8 cellular contexts compared by ENCODE assay signal in the genomic region with DNA sequence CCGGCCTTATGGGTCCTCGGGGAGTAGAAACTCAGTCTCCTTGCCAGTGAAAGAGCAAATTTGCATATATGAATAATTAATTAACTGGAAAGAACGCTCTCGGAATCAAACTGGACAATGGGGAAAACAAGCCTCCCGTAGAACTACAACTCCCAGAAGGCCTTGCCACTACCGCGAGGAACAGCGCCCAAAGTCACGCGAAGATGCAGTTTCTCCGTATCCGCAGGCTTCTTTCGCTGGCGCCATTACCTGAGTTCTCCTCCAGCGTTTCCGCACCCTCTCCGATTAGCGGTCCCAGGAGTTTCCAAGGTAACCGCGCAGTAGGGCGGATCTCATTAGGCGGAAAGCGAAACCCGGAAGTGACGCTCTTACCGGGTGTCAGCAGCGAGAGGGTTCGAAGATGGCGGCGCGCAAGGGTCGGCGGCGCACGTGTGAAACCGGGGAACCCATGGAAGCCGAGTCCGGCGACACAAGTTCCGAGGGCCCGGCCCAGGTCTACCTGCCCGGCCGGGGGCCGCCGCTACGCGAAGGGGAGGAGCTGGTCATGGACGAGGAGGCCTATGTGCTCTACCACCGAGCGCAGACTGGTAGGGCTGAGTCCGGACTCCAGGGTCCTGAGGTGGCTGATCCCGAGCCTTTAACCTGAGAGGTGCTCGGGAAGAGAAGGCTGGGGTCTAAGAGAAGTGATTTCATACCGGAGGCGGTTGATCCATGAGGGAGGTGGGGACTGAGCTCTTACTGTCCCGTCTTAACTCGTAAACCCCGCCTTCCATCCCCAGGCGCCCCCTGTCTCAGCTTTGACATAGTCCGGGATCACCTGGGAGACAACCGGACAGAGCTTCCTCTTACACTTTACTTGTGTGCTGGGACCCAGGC. TPM values are rescaled to one million over a fixed set of nuclear protein-coding genes. Genes with fewer than 3 reads are reported as not detected.
DNase-seq lines count a peak whose midpoint lies in the region; ATAC-seq and TF ChIP-seq lines count a peak whose summit lies in the region.

A gene (plus strand): TSS at position 378 of the 876 bp plus-strand sequence. CDS start 23 bp downstream, at position 401.

- H3K9me3 ChIP-seq in CD8-positive, alpha-beta T cell (ENCODE audit: low read length): no peaks in the 10 kb centered on the region
- H3K9me3 ChIP-seq in effector memory CD4-positive, alpha-beta T cell (ENCODE audit: control insufficient read depth, low read length): no peaks in the 10 kb centered on the region

- peak; percentile 83 to 97 (median 89) for DNase-seq in CD8-positive, alpha-beta T cell
- DNase-seq in HT-29 (ENCODE audit: low spot score) (peak; percentile 99), NOMO-1 (lab: John Stamatoyannopoulos, UW; ENCODE audit: unreplicated experiment in 2 of 2) (peak; percentile 88 to 94), medulla oblongata (ENCODE audit: extremely low spot score) (peak; percentile 96)
- peak; percentile 90 to 95 (median 92) for DNase-seq in effector memory CD4-positive, alpha-beta T cell
- peak; percentile 85 for DNase-seq in stimulated activated CD8-positive, alpha-beta memory T cell treated with anti-CD3 and anti-CD28 coated beads, Interleukin-12 subunit alpha, Interleukin-12 subunit beta, amount 100 ng/mL, for 1 hour (ENCODE audit: low read depth)

- ATAC-seq in CD8-positive, alpha-beta T cell: peak; percentile 93
- ATAC-seq in GM19467 (IDR thresholded peaks at IDR 0.05; ENCODE audit: unreplicated experiment): peak; percentile 82

- H3K36me3 Mint-ChIP-seq in CD8-positive, alpha-beta T cell: peaks cover 48% of the 10 kb centered on the region

- H3K4me3 Mint-ChIP-seq in CD8-positive, alpha-beta T cell: peak within 1 kb of the TSS; percentile 93

- POLR2A ChIA-PET in CD8-positive, alpha-beta T cell (lab: Charles Lee): interaction anchor here (0.8 to 1.7 kb wide), 5 partner anchors 12 to 243 kb away, joined by 3 to 9 read pairs (median 3); a partner anchor contains a TSS
- POLR2A ChIA-PET in activated CD8-positive, alpha-beta memory T cell treated with anti-CD3 and anti-CD28 coated beads for 36 hours (lab: Charles Lee): interaction anchor here (0.6 kb wide), 1 partner anchor 24 kb away, joined by 4 read pairs; no protein-coding TSS in a partner anchor

- no peaks in the 10 kb centered on the region for H3K9me3 Mint-ChIP-seq in CD8-positive, alpha-beta T cell

- peaks cover 34% of the 10 kb centered on the region for H3K36me3 ChIP-seq in CD8-positive, alpha-beta T cell (ENCODE audit: insufficient read depth, low read length)
- H3K36me3 ChIP-seq in effector memory CD4-positive, alpha-beta T cell (ENCODE audit: control insufficient read depth, insufficient read depth, low read length): peaks cover 28% of the 10 kb centered on the region

- CTCF ChIA-PET in CD8-positive, alpha-beta T cell (lab: Charles Lee): interaction anchor here (0.5 to 1.0 kb wide), 3 partner anchors 112 to 1827 kb away, joined by 4 to 7 read pairs (median 4); no protein-coding TSS in a partner anchor
- CTCF ChIA-PET in activated CD8-positive, alpha-beta memory T cell treated with anti-CD3 and anti-CD28 coated beads for 36 hours (lab: Charles Lee): interaction anchor here (1.0 to 1.5 kb wide), 2 partner anchors 24 to 54 kb away, joined by 3 to 4 read pairs; a partner anchor contains a TSS

- H3K4me3 ChIP-seq in CD8-positive, alpha-beta T cell (ENCODE audit: low read depth, low read length): peak within 1 kb of the TSS; percentile 90
- H3K4me3 ChIP-seq in effector memory CD4-positive, alpha-beta T cell (ENCODE audit: insufficient read depth, low read depth, low read length, poor library complexity, severe bottlenecking): peak within 1 kb of the TSS; percentile 80

- H3K4me1 ChIP-seq in CD8-positive, alpha-beta T cell (ENCODE audit: insufficient read depth, low read length): peaks cover 24% of the 10 kb centered on the region
- H3K4me1 ChIP-seq in effector memory CD4-positive, alpha-beta T cell (ENCODE audit: control insufficient read depth, insufficient read depth, low read length, poor library complexity, severe bottlenecking): peaks cover 21% of the 10 kb centered on the region

- intact Hi-C loops in CD8-positive, alpha-beta T cell (cut with DNase I, micrococcal nuclease): loop anchor here (1.0 to 2.0 kb wide), 14 partner anchors 23 to 275 kb away; a partner anchor contains a TSS

- H3K27me3 ChIP-seq in CD8-positive, alpha-beta T cell (ENCODE audit: insufficient read depth, low read length): peaks cover 19% of the 10 kb centered on the region
- peaks cover 11% of the 10 kb centered on the region for H3K27me3 ChIP-seq in effector memory CD4-positive, alpha-beta T cell (replicated peaks; ENCODE audit: control insufficient read depth, insufficient read depth, low read length, poor library complexity, severe bottlenecking)

- H3K27ac Mint-ChIP-seq in CD8-positive, alpha-beta T cell: peak within 1 kb of the TSS; percentile 95

- TF ChIP-seq CTCF in CD8-positive, alpha-beta T cell (IDR thresholded peaks at IDR 0.05): no peak

- H3K4me1 Mint-ChIP-seq in CD8-positive, alpha-beta T cell (ENCODE audit: low read depth): peaks cover 40% of the 10 kb centered on the region

- H3K27me3 Mint-ChIP-seq in CD8-positive, alpha-beta T cell (ENCODE audit: low read depth): peaks cover 18% of the 10 kb centered on the region

- peak within 1 kb of the TSS; percentile 79 for H3K27ac ChIP-seq in CD8-positive, alpha-beta T cell (ENCODE audit: low read depth, low read length)
- peak within 1 kb of the TSS; percentile 70 for H3K27ac ChIP-seq in effector memory CD4-positive, alpha-beta T cell (ENCODE audit: insufficient read depth, low read length, poor library complexity, severe bottlenecking)

RNA-seq across cellular contexts. Expression of the gene that starts here (rescaled TPM):
- 10 to 100 TPM; 36.1 to 41.7 TPM for total RNA-seq in CD8-positive, alpha-beta T cell
- total RNA-seq in HT-29 (2014; rRNA removed; shearing (Covaris generic)): 96.1 and 120 TPM in 2 replicates
- total RNA-seq in activated CD8-positive, alpha-beta memory T cell treated with anti-CD3 and anti-CD28 coated beads for 36 hours: 100 to 1,000 TPM in 1 of 2 experiments, 10 to 100 TPM in 1; 98.5 to 102 TPM

Comparison
In these comparisons a context has a peak if more than half of its experiments do, and no peak if none do; other contexts are left out.
1. Peak in every context shown above with its lines: DNase-seq, ATAC-seq, H3K4me3 ChIP-seq and H3K27ac ChIP-seq.